Comparison of ENCODE assay signal across 8 cellular contexts in genomic region chr20:1266167-1266973, GRCh38. TPM values are rescaled to one million over a fixed set of nuclear protein-coding genes. Genes with fewer than 3 reads are reported as not detected.
DNase-seq lines count a peak whose midpoint lies in the region; ATAC-seq, FAIRE-seq and TF ChIP-seq lines count a peak whose summit lies in the region.

Gene SNPH, plus strand, starts transcription at chr20:1266294. Its CDS starts 29,946 bp downstream, at chr20:1296240.

- 0 out of 2 replicates have a peak, but pooled peaks cover 7% of the 10 kb centered on the region for H3F3A ChIP-seq in GM23338 (replicated peaks; ENCODE audit: low read depth)

- H3K9me3 ChIP-seq in HepG2 (ENCODE audit: low read length) = no peaks in the 10 kb centered on the region

- H3K9me3 Mint-ChIP-seq in GM23338 = no peaks in the 10 kb centered on the region
- H3K9me3 Mint-ChIP-seq in activated CD4-positive, alpha-beta memory T cell treated with anti-CD3 and anti-CD28 coated beads for 36 hours = peaks cover 3% of the 10 kb centered on the region

- H3K4me1 Mint-ChIP-seq in GM23338 = peaks cover 26% of the 10 kb centered on the region
- H3K4me1 Mint-ChIP-seq in activated CD4-positive, alpha-beta memory T cell treated with anti-CD3 and anti-CD28 coated beads for 36 hours (ENCODE audit: low read depth) = peaks cover 42% of the 10 kb centered on the region

- CTCF ChIA-PET in activated CD4-positive, alpha-beta memory T cell treated with anti-CD3 and anti-CD28 coated beads for 36 hours (lab: Charles Lee) = interaction anchor here (0.7 to 2.6 kb wide), 6 partner anchors 15 to 256 kb away, joined by 3 to 10 read pairs (median 3); partner anchors contain the start of genes NSFL1C and RAD21L1
- CTCF ChIA-PET in HepG2 (lab: Yijun Ruan, JAX; ENCODE audit: low intra/inter-chr PET ratio, low total read pairs) = no interaction called here

- TF ChIP-seq CTCF in GM23338 (conservative IDR thresholded peaks at IDR 0.05; ENCODE audit: low read depth in 2 of 2) (no peak), dorsolateral prefrontal cortex (IDR thresholded peaks at IDR 0.05 in 54 of 56, conservative IDR thresholded peaks at IDR 0.05 in 2 of 56; ENCODE audit: low read depth in 1 of 56, partially characterized antibody in 56 of 56) (peak in 1 of 56 donors; percentile 11), HepG2 (CRISPR knock-in tag; IDR thresholded peaks at IDR 0.05) (no peak)

- H2AFZ ChIP-seq in GM23338 (peak within 1 kb of the TSS; percentile 100), HepG2 (ENCODE audit: low read length) (no peak within 1 kb of the TSS)

- no TSS peak for BruUV-seq in HepG2 (replicated peaks; lab: Mats Ljungman, UMichigan)

- no peak for FAIRE-seq in HepG2 (lab: Jason Lieb, UNC)

- DNase-seq in CD1c-positive myeloid dendritic cell (ENCODE audit: extremely low spot score) = peak; percentile 19
- peak; percentile 85 for DNase-seq in GM23338 (ENCODE audit: low spot score)
- DNase-seq in NCI-H2227 treated with DMSO at 0.1 percent for 48 hours (lab: John Stamatoyannopoulos, UW) = peak; percentile 63
- DNase-seq in activated CD4-positive, alpha-beta memory T cell treated with anti-CD3 and anti-CD28 coated beads for 36 hours = peak; percentile 86
- peak in 9 of 10 donors; percentile 46 to 90 (median 84) for DNase-seq in dorsolateral prefrontal cortex
- DNase-seq in HepG2 (ENCODE audit: low spot score) = no peak
- DNase-seq in stimulated activated CD4-positive, alpha-beta T cell treated with anti-CD3 and anti-CD28 coated beads, Interleukin-2, amount 100 ng/mL, for 4 hours (ENCODE audit: low read depth) = peak; percentile 48

- in situ Hi-C loops in HepG2 (cut with HindIII; ENCODE audit: extremely low pct_ligation_motif_present, low pct_unique_long_range_greater_than_20kb) = no loop called here

- peak within 1 kb of the TSS; percentile 26; the same call in 1 of the 2 replicates for H3K27ac Mint-ChIP-seq in GM23338
- peak within 1 kb of the TSS; percentile 85 for H3K27ac Mint-ChIP-seq in activated CD4-positive, alpha-beta memory T cell treated with anti-CD3 and anti-CD28 coated beads for 36 hours

- H3K9me2 ChIP-seq in GM23338 (ENCODE audit: insufficient read depth) = no peaks in the 10 kb centered on the region

- 0 out of 2 replicates have a peak within 1 kb of the TSS, but pooled peaks have one; percentile 1 for H3K9ac ChIP-seq in HepG2 (ENCODE audit: insufficient read depth, low read depth, low read length)

- POLR2A ChIA-PET in activated CD4-positive, alpha-beta memory T cell treated with anti-CD3 and anti-CD28 coated beads for 36 hours (lab: Charles Lee) = no interaction called here
- POLR2A ChIA-PET in HepG2 (lab: Yijun Ruan, JAX) = interaction anchor here (1.0 kb wide), 1 partner anchor 59 kb away, joined by 3 read pairs; no protein-coding TSS in a partner anchor

- peak; percentile 84 for ATAC-seq in GM23338
- peak; percentile 93 for ATAC-seq in HepG2
- ATAC-seq in HG02884 (IDR thresholded peaks at IDR 0.05; ENCODE audit: unreplicated experiment) = no peak

- H3K36me3 ChIP-seq in GM23338 (ENCODE audit: insufficient read depth) = no peaks in the 10 kb centered on the region
- no peaks in the 10 kb centered on the region for H3K36me3 ChIP-seq in HepG2 (replicated peaks in 1 of 2; ENCODE audit: control insufficient read depth in 1 of 2, insufficient read depth in 2 of 2, low read length in 2 of 2)

- TF ChIP-seq POLR2A in HepG2 (IDR thresholded peaks at IDR 0.05; ENCODE audit: insufficient read depth in 1 of 2, low read depth in 2 of 2, low read length in 2 of 2) = no peak

- intact Hi-C loops in activated CD4-positive, alpha-beta memory T cell treated with anti-CD3 and anti-CD28 coated beads for 36 hours (cut with micrococcal nuclease) = loop anchor here (2.0 to 5.0 kb wide), 4 partner anchors 20 to 126 kb away; partner anchors contain the start of genes FKBP1A and RAD21L1
- intact Hi-C loops in dorsolateral prefrontal cortex (cut with DNase I) = no loop called here
- intact Hi-C loops in HepG2 (cut with micrococcal nuclease; ENCODE audit: unreplicated experiment) = no loop called here

- H3K27ac ChIP-seq in GM23338 (ENCODE audit: low read depth) (no peak within 1 kb of the TSS), dorsolateral prefrontal cortex (peak within 1 kb of the TSS in 57 of 59 donors; percentile 29 to 95 (median 82)), HepG2 (ENCODE audit: extremely low read length, insufficient read depth, low read length) (no peak within 1 kb of the TSS)

- H3K4me2 ChIP-seq in GM23338 (peak within 1 kb of the TSS; percentile 89), HepG2 (ENCODE audit: low read depth, low read length) (peak within 1 kb of the TSS; percentile 76)

- H3K4me3 ChIP-seq in GM23338 = peak within 1 kb of the TSS; percentile 79
- H3K4me3 ChIP-seq in dorsolateral prefrontal cortex = peak within 1 kb of the TSS; percentile 57 to 95 (median 80)
- H3K4me3 ChIP-seq in HepG2 (replicated peaks in 1 of 3; ENCODE audit: insufficient read depth in 1 of 3, low read depth in 2 of 3, low read length in 3 of 3) = peak within 1 kb of the TSS; percentile 53 to 67 (median 59)

- H3K27me3 Mint-ChIP-seq in GM23338 (ENCODE audit: insufficient read depth, low read depth, poor library complexity) = peaks cover 2% of the 10 kb centered on the region
- no peaks in the 10 kb centered on the region for H3K27me3 Mint-ChIP-seq in activated CD4-positive, alpha-beta memory T cell treated with anti-CD3 and anti-CD28 coated beads for 36 hours

- H3K4me3 Mint-ChIP-seq in GM23338 = peak within 1 kb of the TSS; percentile 83
- peak within 1 kb of the TSS; percentile 89 for H3K4me3 Mint-ChIP-seq in activated CD4-positive, alpha-beta memory T cell treated with anti-CD3 and anti-CD28 coated beads for 36 hours

- 0 out of 2 replicates have a peak, but pooled peaks cover 2% of the 10 kb centered on the region for H4K20me1 ChIP-seq in GM23338 (replicated peaks; ENCODE audit: insufficient read depth)
- no peaks in the 10 kb centered on the region for H4K20me1 ChIP-seq in HepG2 (ENCODE audit: insufficient read depth, low read length)

- H3K36me3 Mint-ChIP-seq in GM23338 (ENCODE audit: low read depth) = no peaks in the 10 kb centered on the region
- H3K36me3 Mint-ChIP-seq in activated CD4-positive, alpha-beta memory T cell treated with anti-CD3 and anti-CD28 coated beads for 36 hours = no peaks in the 10 kb centered on the region

- H3K79me2 ChIP-seq in GM23338 (replicated peaks; ENCODE audit: insufficient read depth) (no peaks in the 10 kb centered on the region), HepG2 (ENCODE audit: insufficient read depth, low read length) (no peaks in the 10 kb centered on the region)

- H3K4me1 ChIP-seq in GM23338 (ENCODE audit: insufficient read depth) (peaks cover 15% of the 10 kb centered on the region), HepG2 (ENCODE audit: insufficient read depth, low read length) (no peaks in the 10 kb centered on the region; the same call in 1 of the 2 replicates)

- 2% methylated on average over 44 of the region's 61 CpGs for WGBS in HepG2 (ENCODE audit: low lambda C conversion rate)

- TF ChIP-seq RAD21 in HepG2 (CRISPR knock-in tag; IDR thresholded peaks at IDR 0.05) = no peak

- no peak for TF ChIP-seq EP300 in HepG2 (IDR thresholded peaks at IDR 0.05; ENCODE audit: low read depth in 2 of 2, low read length in 2 of 2)
- no peak for TF ChIP-seq EP300 in HepG2 (CRISPR knock-in tag; IDR thresholded peaks at IDR 0.05; ENCODE audit: borderline replicate concordance)

- H3K27me3 ChIP-seq in GM23338 (ENCODE audit: insufficient read depth) (peaks cover 11% of the 10 kb centered on the region; the same call in 1 of the 2 replicates), dorsolateral prefrontal cortex (peaks cover 0 to 9% (median 0%) of the 10 kb centered on the region in 45 donors), HepG2 (ENCODE audit: control insufficient read depth in 1 of 2, insufficient read depth in 2 of 2, low read length in 2 of 2) (peaks cover 16 to 48% of the 10 kb centered on the region in 2 experiments)

TF ChIP-seq in GM23338, 12 proteins besides CTCF, POLR2A, EP300 and RAD21 (continues in another document):
- TF ChIP-seq ZNF331 (CRISPR knock-in tag; IDR thresholded peaks at IDR 0.05; ENCODE audit: low read depth) = no peak

TF ChIP-seq in HepG2, 621 proteins besides CTCF, POLR2A, EP300 and RAD21 (continues in another document):
- TF ChIP-seq NRL (CRISPR knock-in tag; IDR thresholded peaks at IDR 0.05; ENCODE audit: borderline replicate concordance) (peak; percentile 9; the same call in 1 of the 2 replicates), ZNF572 (CRISPR knock-in tag; IDR thresholded peaks at IDR 0.05) (no peak), ZNF274 (CRISPR knock-in tag; IDR thresholded peaks at IDR 0.05) (no peak), ZMAT3 (CRISPR knock-in tag; conservative IDR thresholded peaks at IDR 0.05) (no peak), TARDBP (CRISPR knock-in tag; IDR thresholded peaks at IDR 0.05) (no peak)

RNA-seq across cellular contexts. Expression of gene SNPH, which starts in this region (rescaled TPM):
- 3.5 and 5.8 TPM in 2 replicates for total RNA-seq in GM23338 (2014; rRNA removed; shearing (Covaris generic))
- polyA plus RNA-seq in GM23338 (2016; fragmentation: Nextera tagmentation; extraction: Ambion mirVana) (1.3 and 1.5 TPM in 2 replicates), HepG2 (2011; rRNA removed) (not detected in 2 replicates)
- 1 to 10 TPM; 3.4 to 4.3 TPM for total RNA-seq in activated CD4-positive, alpha-beta memory T cell treated with anti-CD3 and anti-CD28 coated beads for 36 hours
- total RNA-seq in dorsolateral prefrontal cortex (100 to 1,000 TPM in 109 of 120 experiments, 10 to 100 TPM in 11; 41.7 to 197 (median 132) TPM), HepG2 (2016; rRNA removed; fragmentation: Illumina TruSeq; extraction: Trizol) (0.09 TPM in 1 of 2 replicates, not detected in the other)
- not detected in 2 replicates for total RNA-seq in HepG2 (2016; cell fraction: cytosol; rRNA removed; fragmentation: Illumina TruSeq; extraction: Trizol; ENCODE audit: low read depth)
- total RNA-seq in HepG2 (2016; cell fraction: insoluble cytoplasmic fraction; rRNA removed; fragmentation: Illumina TruSeq; extraction: Trizol) = 0.04 TPM in 1 of 2 replicates, not detected in the other
- 0.03 TPM in 1 of 2 replicates, not detected in the other for total RNA-seq in HepG2 (2016; cell fraction: membrane; rRNA removed; fragmentation: Illumina TruSeq; extraction: Trizol)
- 0.06 TPM in 2 replicates for total RNA-seq in HepG2 (2016; cell fraction: nucleus; rRNA removed; fragmentation: Illumina TruSeq; extraction: Trizol)
- not detected in 2 replicates for polyA plus RNA-seq in HepG2 (2011; cell fraction: cytosol; rRNA removed)
- 0.02 TPM in 1 of 2 replicates, not detected in the other for polyA plus RNA-seq in HepG2 (2011; cell fraction: nucleus; rRNA removed)
- polyA plus RNA-seq in HepG2 (2012) = not detected in 2 replicates
- polyA plus RNA-seq in HepG2 (2016; cell fraction: cytosol; fragmentation: Illumina TruSeq; extraction: Trizol; ENCODE audit: low read depth) = not detected in 2 replicates
- polyA plus RNA-seq in HepG2 (2016; cell fraction: insoluble cytoplasmic fraction; fragmentation: Illumina TruSeq; extraction: Trizol; ENCODE audit: low read depth) = not detected in 2 replicates
- not detected in 2 replicates for polyA plus RNA-seq in HepG2 (2016; cell fraction: membrane; fragmentation: Illumina TruSeq; extraction: Trizol; ENCODE audit: low read depth)
- 0.12 TPM in 1 of 2 replicates, not detected in the other for polyA plus RNA-seq in HepG2 (2016; cell fraction: nucleus; fragmentation: Illumina TruSeq; extraction: Trizol; ENCODE audit: insufficient read depth, low read depth)
- 0.02 and 0.10 TPM in 2 replicates for polyA minus RNA-seq in HepG2 (2011; rRNA and poly(A)+ RNA removed; ENCODE audit: low replicate concordance)
- polyA minus RNA-seq in HepG2 (2011; cell fraction: cytosol; rRNA and poly(A)+ RNA removed) = not detected in 2 replicates
- polyA minus RNA-seq in HepG2 (2011; cell fraction: nucleus; rRNA and poly(A)+ RNA removed) = not detected in 2 replicates

Comparison
In these comparisons a context has a peak if more than half of its experiments do, and no peak if none do; other contexts are left out.
1. Peak in ATAC-seq, H3K4me3 ChIP-seq, H3K9ac ChIP-seq and H3K4me2 ChIP-seq in HepG2; RNA of the gene not detected or under 1 TPM.
2. H3K27ac ChIP-seq: peak in dorsolateral prefrontal cortex (57 of 59); none in GM23338 (single experiment) and HepG2 (single experiment).
3. Peak in every context shown above with its lines, with median percentiles within 50 percentile points of each other: H3K4me3 ChIP-seq.